ENCODE assay signal across 12 cellular contexts in genomic region chr2:157849591-157849990, GRCh38.
"Had no signal": no experiment of that assay in that cellular context is flagged by ENCODE, and none has a peak within 500 bp of the region (broad histone marks: within the 10 kb centered on the region; RNA-seq: fewer than 3 reads in every experiment).

No MANE protein-coding gene starts in this region.

- H3K27ac ChIP-seq: psoas muscle, spleen, thoracic aorta, upper lobe of right lung had no signal

- H3K27me3 ChIP-seq: spleen, upper lobe of right lung had no signal

- H3K4me1 ChIP-seq: upper lobe of right lung had no signal

- ATAC-seq: esophagus mucosa, psoas muscle, sciatic nerve, upper lobe of right lung had no signal

- H3K9me3 ChIP-seq: psoas muscle, thoracic aorta, upper lobe of right lung had no signal

- H3K27ac Mint-ChIP-seq: activated CD4-positive, alpha-beta T cell treated with anti-CD3 and anti-CD28 coated beads, Interleukin-2, amount 10 ng/mL, durations not matched to agents 7 days and 5 days; activated naive CD8-positive, alpha-beta T cell treated with anti-CD3 and anti-CD28 coated beads, Interleukin-2, amount 10 ng/mL, durations not matched to agents 7 days and 5 days; activated T-helper 1 cell treated with anti-CD3 and anti-CD28 coated beads, Interleukin-12 subunit alpha, Interleukin-12 subunit beta, Interleukin-2, Interleukin-4 antibody, amounts not matched to agents 30 ng/mL and 10 ng/mL and 1 ng/mL, durations not matched to agents 14 hours and 24 hours and 36 hours had no signal

- DNase-seq: activated CD4-positive, alpha-beta T cell treated with anti-CD3 and anti-CD28 coated beads, Interleukin-2, amount 10 ng/mL, durations not matched to agents 7 days and 5 days; activated CD8-positive, alpha-beta memory T cell treated with anti-CD3 and anti-CD28 coated beads, Interleukin-2, amount 50 U/mL, for 48 hours; activated naive CD4-positive, alpha-beta T cell; activated naive CD8-positive, alpha-beta T cell treated with anti-CD3 and anti-CD28 coated beads, Interleukin-2, amount 10 ng/mL, durations not matched to agents 7 days and 5 days; psoas muscle; spleen; T-helper 2 cell; upper lobe of right lung had no signal

- H3K27me3 Mint-ChIP-seq: activated CD4-positive, alpha-beta T cell treated with anti-CD3 and anti-CD28 coated beads, Interleukin-2, amount 10 ng/mL, durations not matched to agents 7 days and 5 days; activated naive CD8-positive, alpha-beta T cell treated with anti-CD3 and anti-CD28 coated beads, Interleukin-2, amount 10 ng/mL, durations not matched to agents 7 days and 5 days had no signal

- H3K4me3 Mint-ChIP-seq: activated CD4-positive, alpha-beta T cell treated with anti-CD3 and anti-CD28 coated beads, Interleukin-2, amount 10 ng/mL, durations not matched to agents 7 days and 5 days; activated naive CD8-positive, alpha-beta T cell treated with anti-CD3 and anti-CD28 coated beads, Interleukin-2, amount 10 ng/mL, durations not matched to agents 7 days and 5 days; activated T-helper 1 cell treated with anti-CD3 and anti-CD28 coated beads, Interleukin-12 subunit alpha, Interleukin-12 subunit beta, Interleukin-2, Interleukin-4 antibody, amounts not matched to agents 30 ng/mL and 10 ng/mL and 1 ng/mL, durations not matched to agents 14 hours and 24 hours and 36 hours had no signal

- H3K36me3 ChIP-seq: spleen, thoracic aorta, upper lobe of right lung had no signal

- H3K4me3 ChIP-seq: psoas muscle, spleen, thoracic aorta, upper lobe of right lung had no signal
